ENCODE assay signal across 16 cellular contexts in genomic region chr5:126814721-126815404, GRCh38. TPM values are rescaled to one million over a fixed set of nuclear protein-coding genes. Genes with fewer than 3 reads are reported as not detected.
A peak's percentile ranks its signal among the peaks of the same experiment; 100 is the strongest.
DNase-seq lines count a peak whose midpoint lies in the region; ATAC-seq lines count a peak whose summit lies in the region.
"Had no signal": no experiment of that assay in that cellular context is flagged by ENCODE, and none has a peak within 500 bp of the region (broad histone marks: within the 10 kb centered on the region; RNA-seq: fewer than 3 reads in every experiment).

No MANE protein-coding gene starts in this region.

- H3K9me3 ChIP-seq in SK-N-MC (ENCODE audit: low read depth, low read length) = no peaks in the 10 kb centered on the region
- H3K9me3 ChIP-seq: pancreas had no signal

- peaks cover 34% of the 10 kb centered on the region for H3K4me1 Mint-ChIP-seq in activated CD4-positive, alpha-beta T cell treated with anti-CD3 and anti-CD28 coated beads, Interleukin-2, amount 10 ng/mL, durations not matched to agents 7 days and 5 days

- POLR2A ChIA-PET in activated CD4-positive, alpha-beta T cell treated with anti-CD3 and anti-CD28 coated beads, Interleukin-2, amount 10 ng/mL, durations not matched to agents 7 days and 5 days (lab: Charles Lee) = interaction anchor here (0.8 kb wide), 1 partner anchor 38 kb away, joined by 3 read pairs; the partner anchor contains the start of gene LMNB1

- H3K9me3 Mint-ChIP-seq in activated CD4-positive, alpha-beta T cell treated with anti-CD3 and anti-CD28 coated beads, Interleukin-2, amount 10 ng/mL, durations not matched to agents 7 days and 5 days = no peaks in the 10 kb centered on the region

- DNase-seq in activated CD4-positive, alpha-beta T cell treated with anti-CD3 and anti-CD28 coated beads, Interleukin-2, amount 10 ng/mL, durations not matched to agents 7 days and 5 days = no peak
- no peak for DNase-seq in activated CD4-positive, alpha-beta T cell treated with anti-CD3 and anti-CD28 coated beads for 4 hours
- DNase-seq in SK-N-MC (ENCODE audit: low read depth, low spot score) (no peak), fibroblast of gingiva (ENCODE audit: low read depth) (peak; percentile 32), renal cortical epithelial cell (ENCODE audit: low read depth) (peak; percentile 58), sciatic nerve (ENCODE audit: low spot score) (no peak), DMS114 treated with DMSO at 0.1 percent for 48 hours (lab: John Stamatoyannopoulos, UW; ENCODE audit: unreplicated experiment) (no peak), NCI-H510A treated with DMSO at 0.1 percent for 48 hours (lab: John Stamatoyannopoulos, UW) (no peak)
- DNase-seq: activated T-cell treated with anti-CD3 and anti-CD28 coated beads, Interleukin-2, amount 50 U/mL, for 1 hour; DMS79 treated with DMSO at 0.1 percent for 48 hours; NCI-H146; NCI-H526 treated with DMSO at 0.1 percent for 48 hours; pancreas; SHP77; trophoblast cell had no signal

- H3K36me3 ChIP-seq in SK-N-MC (ENCODE audit: insufficient read depth, low read length) = peaks cover 96% of the 10 kb centered on the region
- H3K36me3 ChIP-seq: pancreas had no signal

- no peak for ATAC-seq in sciatic nerve
- ATAC-seq: pancreas had no signal

- H3K27ac Mint-ChIP-seq in activated CD4-positive, alpha-beta T cell treated with anti-CD3 and anti-CD28 coated beads, Interleukin-2, amount 10 ng/mL, durations not matched to agents 7 days and 5 days = peak overlapping the region; percentile 31

- intact Hi-C loops in sciatic nerve (cut with DNase I) = no loop called here

- H3K27ac ChIP-seq in SK-N-MC = peak overlapping the region; percentile 43; the same call in 1 of the 2 replicates
- H3K27ac ChIP-seq: pancreas had no signal

- CTCF ChIA-PET in activated CD4-positive, alpha-beta T cell treated with anti-CD3 and anti-CD28 coated beads, Interleukin-2, amount 10 ng/mL, durations not matched to agents 7 days and 5 days (lab: Charles Lee) = interaction anchor here (1.3 to 1.7 kb wide), 2 partner anchors 12 to 37 kb away, joined by 3 to 4 read pairs; no protein-coding TSS in a partner anchor

- no peak overlapping the region for H3K9ac ChIP-seq in SK-N-MC (ENCODE audit: insufficient read length)

- no peak overlapping the region for H3K4me3 Mint-ChIP-seq in activated CD4-positive, alpha-beta T cell treated with anti-CD3 and anti-CD28 coated beads, Interleukin-2, amount 10 ng/mL, durations not matched to agents 7 days and 5 days

- no peaks in the 10 kb centered on the region for H3K27me3 Mint-ChIP-seq in activated CD4-positive, alpha-beta T cell treated with anti-CD3 and anti-CD28 coated beads, Interleukin-2, amount 10 ng/mL, durations not matched to agents 7 days and 5 days

- no peak overlapping the region for H3K4me3 ChIP-seq in SK-N-MC
- H3K4me3 ChIP-seq: lung, pancreas had no signal

- peaks cover 71% of the 10 kb centered on the region for H3K36me3 Mint-ChIP-seq in activated CD4-positive, alpha-beta T cell treated with anti-CD3 and anti-CD28 coated beads, Interleukin-2, amount 10 ng/mL, durations not matched to agents 7 days and 5 days (ENCODE audit: low read depth)

RNA-seq across cellular contexts. Expression of gene LMNB1, which starts 37.9 kb away (rescaled TPM):
- 100 to 1,000 TPM; 326 to 337 TPM for total RNA-seq in activated CD4-positive, alpha-beta T cell treated with anti-CD3 and anti-CD28 coated beads, Interleukin-2, amount 10 ng/mL, durations not matched to agents 7 days and 5 days
- total RNA-seq in renal cortical epithelial cell (9.6 and 51.4 TPM in 2 replicates), sciatic nerve (9.2 TPM)

Comparison
In these comparisons a context has a peak if more than half of its experiments do, and no peak if none do; other contexts are left out.
1. DNase-seq: peak in fibroblast of gingiva (single experiment) and renal cortical epithelial cell (single experiment); none in activated CD4-positive, alpha-beta T cell treated with anti-CD3 and anti-CD28 coated beads, Interleukin-2, amount 10 ng/mL, durations not matched to agents 7 days and 5 days (single experiment), activated CD4-positive, alpha-beta T cell treated with anti-CD3 and anti-CD28 coated beads for 4 hours (0 of 2), SK-N-MC (single experiment), sciatic nerve (single experiment), DMS114 treated with DMSO at 0.1 percent for 48 hours (single experiment) and NCI-H510A treated with DMSO at 0.1 percent for 48 hours (single experiment).